ENCODE assay signal across 1 cellular context in the genomic region with DNA sequence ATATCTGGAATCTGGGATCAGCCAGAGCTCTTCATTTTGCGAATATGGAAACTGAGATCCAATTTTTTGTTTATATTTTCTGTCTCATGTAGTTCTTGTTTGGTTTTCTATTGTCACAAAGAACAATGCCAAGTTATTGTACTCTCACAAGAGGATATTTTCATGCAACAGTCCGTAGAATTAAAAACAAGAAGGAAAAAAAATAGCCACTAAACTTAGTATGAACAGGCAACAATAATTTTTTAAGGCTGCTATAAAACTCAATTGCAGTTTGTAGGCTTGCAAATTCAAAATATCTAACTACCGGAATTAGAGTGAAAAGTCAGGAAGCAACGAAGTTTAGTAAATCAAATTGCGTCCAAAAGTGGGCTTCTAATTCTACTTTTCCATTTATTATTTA.
TF ChIP-seq lines count a peak whose summit lies in the region.

No MANE protein-coding gene starts in this region.

TF ChIP-seq in H1, 55 proteins besides CTCF, POLR2A, EP300 and RAD21 (continued from another document):
- TF ChIP-seq BACH1 (IDR thresholded peaks at IDR 0.05; ENCODE audit: low read length) (no peak), EGR1 (IDR thresholded peaks at IDR 0.05; ENCODE audit: borderline replicate concordance, low read depth, low read length) (no peak), HDAC2 (IDR thresholded peaks at IDR 0.05; ENCODE audit: borderline replicate concordance in 1 of 2, low read depth in 2 of 2, low read length in 2 of 2) (no peak), RNF2 (IDR thresholded peaks at IDR 0.05; ENCODE audit: borderline replicate concordance, low read depth, low read length, missing control alignments, poor library complexity, severe bottlenecking) (no peak), KDM1A (IDR thresholded peaks at IDR 0.05; ENCODE audit: borderline replicate concordance, low read length) (no peak), CHD1 (IDR thresholded peaks at IDR 0.05; ENCODE audit: low read depth, low read length) (no peak), SP2 (IDR thresholded peaks at IDR 0.05; ENCODE audit: low read length) (no peak), SIX5 (IDR thresholded peaks at IDR 0.05; ENCODE audit: low read depth, low read length) (no peak), CBX8 (IDR thresholded peaks at IDR 0.05; ENCODE audit: borderline replicate concordance, low read depth, low read length) (no peak), SIRT6 (IDR thresholded peaks at IDR 0.05; ENCODE audit: low read length) (no peak)
- TF ChIP-seq, protein P1, sequence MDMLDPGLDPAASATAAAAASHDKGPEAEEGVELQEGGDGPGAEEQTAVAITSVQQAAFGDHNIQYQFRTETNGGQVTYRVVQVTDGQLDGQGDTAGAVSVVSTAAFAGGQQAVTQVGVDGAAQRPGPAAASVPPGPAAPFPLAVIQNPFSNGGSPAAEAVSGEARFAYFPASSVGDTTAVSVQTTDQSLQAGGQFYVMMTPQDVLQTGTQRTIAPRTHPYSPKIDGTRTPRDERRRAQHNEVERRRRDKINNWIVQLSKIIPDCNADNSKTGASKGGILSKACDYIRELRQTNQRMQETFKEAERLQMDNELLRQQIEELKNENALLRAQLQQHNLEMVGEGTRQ (IDR thresholded peaks at IDR 0.05; ENCODE audit: low read length): no peak
